In the genomic region with DNA sequence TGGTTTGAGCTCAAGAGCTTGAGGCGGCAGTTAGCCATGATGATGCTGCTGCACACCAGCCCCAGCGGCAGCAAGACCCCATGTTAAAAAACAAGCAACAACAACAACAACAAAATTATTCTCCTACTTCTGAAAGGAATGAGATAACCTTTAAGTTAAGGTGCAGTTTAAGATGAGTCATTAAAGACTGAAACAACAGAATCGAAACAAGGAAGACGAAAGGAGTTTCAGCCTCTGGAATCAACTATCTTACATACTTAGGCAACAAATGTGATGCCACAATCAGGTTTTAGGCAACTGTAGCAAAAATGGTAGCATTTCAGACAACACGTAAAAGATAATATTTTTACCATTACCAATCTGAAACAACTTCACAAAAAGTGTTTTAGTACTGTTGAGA, we compare ENCODE assay signal across 16 cellular contexts. TPM values are rescaled to one million over a fixed set of nuclear protein-coding genes. Genes with fewer than 3 reads are reported as not detected.
DNase-seq lines count a peak whose midpoint lies in the region; ATAC-seq and TF ChIP-seq lines count a peak whose summit lies in the region.
"Had no signal": no experiment of that assay in that cellular context is flagged by ENCODE, and none has a peak within 500 bp of the region (broad histone marks: within the 10 kb centered on the region; RNA-seq: fewer than 3 reads in every experiment).

No MANE protein-coding gene starts in this region.

- DNase-seq in activated CD4-positive, alpha-beta T cell treated with anti-CD3 and anti-CD28 coated beads, Interleukin-2, amount 10 ng/mL, durations not matched to agents 24 days and 14 days: no peak
- no peak for DNase-seq in activated CD4-positive, alpha-beta T cell treated with anti-CD3 and anti-CD28 coated beads, Interleukin-2, amount 10 ng/mL, durations not matched to agents 7 days and 5 days
- DNase-seq in CD4-positive, CD25-positive, alpha-beta regulatory T cell: peak in 1 of 3 donors; percentile 24
- DNase-seq in WTC11 (ENCODE audit: low spot score): no peak
- DNase-seq in mesothelial cell of epicardium (ENCODE audit: low spot score in 2 of 2, unreplicated experiment in 2 of 2): no peak
- no peak for DNase-seq in right cardiac atrium
- DNase-seq in NCI-H510A (lab: John Stamatoyannopoulos, UW): no peak
- DNase-seq in suprapubic skin (ENCODE audit: low spot score in 2 of 2): no peak
- DNase-seq: 8988T, DMS53, H7, IMR-90 had no signal

- peaks cover 11% of the 10 kb centered on the region for H3K9me3 Mint-ChIP-seq in activated CD4-positive, alpha-beta T cell treated with anti-CD3 and anti-CD28 coated beads, Interleukin-2, amount 10 ng/mL, durations not matched to agents 24 days and 14 days
- no peaks in the 10 kb centered on the region for H3K9me3 Mint-ChIP-seq in activated CD4-positive, alpha-beta T cell treated with anti-CD3 and anti-CD28 coated beads, Interleukin-2, amount 10 ng/mL, durations not matched to agents 7 days and 5 days
- H3K9me3 Mint-ChIP-seq in CD4-positive, CD25-positive, alpha-beta regulatory T cell: no peaks in the 10 kb centered on the region
- H3K9me3 Mint-ChIP-seq in WTC11 (peaks cover 4% of the 10 kb centered on the region; the same call in 1 of the 2 replicates), mesothelial cell of epicardium (no peaks in the 10 kb centered on the region)

- peak overlapping the region; percentile 45 for H3K27ac Mint-ChIP-seq in activated CD4-positive, alpha-beta T cell treated with anti-CD3 and anti-CD28 coated beads, Interleukin-2, amount 10 ng/mL, durations not matched to agents 24 days and 14 days
- no peak overlapping the region for H3K27ac Mint-ChIP-seq in activated CD4-positive, alpha-beta T cell treated with anti-CD3 and anti-CD28 coated beads, Interleukin-2, amount 10 ng/mL, durations not matched to agents 7 days and 5 days
- peak overlapping the region in 2 of 3 donors; percentile 19 to 98 for H3K27ac Mint-ChIP-seq in CD4-positive, CD25-positive, alpha-beta regulatory T cell
- peak overlapping the region; percentile 48; the same call in 1 of the 2 replicates for H3K27ac Mint-ChIP-seq in WTC11
- H3K27ac Mint-ChIP-seq in mesothelial cell of epicardium: peak overlapping the region; percentile 11

- no peaks in the 10 kb centered on the region for H3K9me3 ChIP-seq in CD4-positive, CD25-positive, alpha-beta regulatory T cell (ENCODE audit: control insufficient read depth in 2 of 2, low read length in 2 of 2)
- H3K9me3 ChIP-seq in right cardiac atrium (ENCODE audit: control insufficient read depth, low read length) (no peaks in the 10 kb centered on the region), suprapubic skin (no peaks in the 10 kb centered on the region)

- WGBS in right cardiac atrium: 95% methylated on average over 5 of the region's 5 CpGs
- WGBS in suprapubic skin: 96% methylated on average over 5 of the region's 5 CpGs

- intact Hi-C loops in activated CD4-positive, alpha-beta T cell treated with anti-CD3 and anti-CD28 coated beads, Interleukin-2, amount 10 ng/mL, durations not matched to agents 24 days and 14 days (cut with micrococcal nuclease): loop anchor here (1.0 to 5.0 kb wide), 2 partner anchors 11 to 38 kb away; a partner anchor contains a TSS
- intact Hi-C loops in right cardiac atrium (cut with DNase I): no loop called here

- no peak for ATAC-seq in CD4-positive, CD25-positive, alpha-beta regulatory T cell (ENCODE audit: low read depth in 2 of 2)
- ATAC-seq in WTC11: no peak
- no peak for ATAC-seq in right cardiac atrium
- ATAC-seq: Panc1, Right ventricle myocardium inferior had no signal

- no peaks in the 10 kb centered on the region for H3K27me3 ChIP-seq in CD4-positive, CD25-positive, alpha-beta regulatory T cell (ENCODE audit: control insufficient read depth, insufficient read depth, low read length)
- H3K27me3 ChIP-seq in right cardiac atrium (ENCODE audit: control insufficient read depth, insufficient read depth) (no peaks in the 10 kb centered on the region), suprapubic skin (no peaks in the 10 kb centered on the region)
- H3K27me3 ChIP-seq: BLaER1 had no signal

- no peak overlapping the region for H3K27ac ChIP-seq in CD4-positive, CD25-positive, alpha-beta regulatory T cell (ENCODE audit: insufficient read depth, low read length, poor library complexity, severe bottlenecking)
- H3K27ac ChIP-seq in right cardiac atrium (ENCODE audit: low read length) (no peak overlapping the region), suprapubic skin (no peak overlapping the region)
- H3K27ac ChIP-seq: BLaER1 had no signal

- H3K4me3 Mint-ChIP-seq in activated CD4-positive, alpha-beta T cell treated with anti-CD3 and anti-CD28 coated beads, Interleukin-2, amount 10 ng/mL, durations not matched to agents 24 days and 14 days: peak overlapping the region; percentile 6
- no peak overlapping the region for H3K4me3 Mint-ChIP-seq in activated CD4-positive, alpha-beta T cell treated with anti-CD3 and anti-CD28 coated beads, Interleukin-2, amount 10 ng/mL, durations not matched to agents 7 days and 5 days
- no peak overlapping the region for H3K4me3 Mint-ChIP-seq in CD4-positive, CD25-positive, alpha-beta regulatory T cell
- H3K4me3 Mint-ChIP-seq in WTC11 (no peak overlapping the region), mesothelial cell of epicardium (no peak overlapping the region)

- no peak for TF ChIP-seq POLR2A in suprapubic skin (IDR thresholded peaks at IDR 0.05)

- no peak overlapping the region for H3K4me3 ChIP-seq in CD4-positive, CD25-positive, alpha-beta regulatory T cell (ENCODE audit: low read depth, low read length)
- H3K4me3 ChIP-seq in right cardiac atrium (ENCODE audit: low read length) (no peak overlapping the region), suprapubic skin (no peak overlapping the region)
- H3K4me3 ChIP-seq: BLaER1 had no signal

- H3K36me3 ChIP-seq in CD4-positive, CD25-positive, alpha-beta regulatory T cell (ENCODE audit: control insufficient read depth, insufficient read depth, low read length): peaks cover 33% of the 10 kb centered on the region
- peaks cover 15% of the 10 kb centered on the region for H3K36me3 ChIP-seq in suprapubic skin

- POLR2A ChIA-PET in activated CD4-positive, alpha-beta T cell treated with anti-CD3 and anti-CD28 coated beads, Interleukin-2, amount 10 ng/mL, durations not matched to agents 7 days and 5 days (lab: Charles Lee): no interaction called here
- POLR2A ChIA-PET in WTC11 (lab: Charles Lee): no interaction called here

- H3K4me1 ChIP-seq in CD4-positive, CD25-positive, alpha-beta regulatory T cell (ENCODE audit: control insufficient read depth, insufficient read depth, low read length, poor library complexity, severe bottlenecking): peaks cover 4% of the 10 kb centered on the region
- H3K4me1 ChIP-seq in right cardiac atrium (ENCODE audit: control insufficient read depth, insufficient read depth, low read length): peaks cover 2% of the 10 kb centered on the region
- no peaks in the 10 kb centered on the region for H3K4me1 ChIP-seq in suprapubic skin

- no peak for TF ChIP-seq CTCF in WTC11 (IDR thresholded peaks at IDR 0.05)
- TF ChIP-seq CTCF in mesothelial cell of epicardium (IDR thresholded peaks at IDR 0.05; ENCODE audit: unreplicated experiment): no peak
- no peak for TF ChIP-seq CTCF in suprapubic skin (IDR thresholded peaks at IDR 0.05)

- peaks cover 34% of the 10 kb centered on the region for H3K36me3 Mint-ChIP-seq in activated CD4-positive, alpha-beta T cell treated with anti-CD3 and anti-CD28 coated beads, Interleukin-2, amount 10 ng/mL, durations not matched to agents 24 days and 14 days (ENCODE audit: low read depth)
- peaks cover 45% of the 10 kb centered on the region for H3K36me3 Mint-ChIP-seq in activated CD4-positive, alpha-beta T cell treated with anti-CD3 and anti-CD28 coated beads, Interleukin-2, amount 10 ng/mL, durations not matched to agents 7 days and 5 days (ENCODE audit: low read depth)
- peaks cover 19% of the 10 kb centered on the region for H3K36me3 Mint-ChIP-seq in CD4-positive, CD25-positive, alpha-beta regulatory T cell
- H3K36me3 Mint-ChIP-seq in WTC11: peaks cover 9% of the 10 kb centered on the region
- peaks cover 17% of the 10 kb centered on the region for H3K36me3 Mint-ChIP-seq in mesothelial cell of epicardium

- no peaks in the 10 kb centered on the region for H3K27me3 Mint-ChIP-seq in activated CD4-positive, alpha-beta T cell treated with anti-CD3 and anti-CD28 coated beads, Interleukin-2, amount 10 ng/mL, durations not matched to agents 24 days and 14 days
- H3K27me3 Mint-ChIP-seq in activated CD4-positive, alpha-beta T cell treated with anti-CD3 and anti-CD28 coated beads, Interleukin-2, amount 10 ng/mL, durations not matched to agents 7 days and 5 days: no peaks in the 10 kb centered on the region
- H3K27me3 Mint-ChIP-seq in CD4-positive, CD25-positive, alpha-beta regulatory T cell: no peaks in the 10 kb centered on the region
- no peaks in the 10 kb centered on the region for H3K27me3 Mint-ChIP-seq in WTC11 (ENCODE audit: low read depth)
- H3K27me3 Mint-ChIP-seq in mesothelial cell of epicardium (ENCODE audit: low read depth): no peaks in the 10 kb centered on the region

- peaks cover 40% of the 10 kb centered on the region for H3K4me1 Mint-ChIP-seq in activated CD4-positive, alpha-beta T cell treated with anti-CD3 and anti-CD28 coated beads, Interleukin-2, amount 10 ng/mL, durations not matched to agents 24 days and 14 days
- peaks cover 28% of the 10 kb centered on the region for H3K4me1 Mint-ChIP-seq in activated CD4-positive, alpha-beta T cell treated with anti-CD3 and anti-CD28 coated beads, Interleukin-2, amount 10 ng/mL, durations not matched to agents 7 days and 5 days
- H3K4me1 Mint-ChIP-seq in CD4-positive, CD25-positive, alpha-beta regulatory T cell: peaks cover 15 to 55% (median 28%) of the 10 kb centered on the region in 4 donors
- H3K4me1 Mint-ChIP-seq in WTC11 (peaks cover 12% of the 10 kb centered on the region), mesothelial cell of epicardium (peaks cover 7% of the 10 kb centered on the region)

- CTCF ChIA-PET in activated CD4-positive, alpha-beta T cell treated with anti-CD3 and anti-CD28 coated beads, Interleukin-2, amount 10 ng/mL, durations not matched to agents 7 days and 5 days (lab: Charles Lee): no interaction called here
- CTCF ChIA-PET in WTC11 (lab: Charles Lee): no interaction called here

- no peak for TF ChIP-seq EP300 in suprapubic skin (IDR thresholded peaks at IDR 0.05)

RNA-seq across cellular contexts. Expression of a gene that starts 12.2 kb away (rescaled TPM):
- total RNA-seq in activated CD4-positive, alpha-beta T cell treated with anti-CD3 and anti-CD28 coated beads, Interleukin-2, amount 10 ng/mL, durations not matched to agents 24 days and 14 days: not detected in 2 replicates
- not detected for total RNA-seq in activated CD4-positive, alpha-beta T cell treated with anti-CD3 and anti-CD28 coated beads, Interleukin-2, amount 10 ng/mL, durations not matched to agents 7 days and 5 days
- total RNA-seq in CD4-positive, CD25-positive, alpha-beta regulatory T cell: 4.7 TPM
- not detected for polyA plus RNA-seq in CD4-positive, CD25-positive, alpha-beta regulatory T cell
- total RNA-seq in WTC11 (2021) (1.3 TPM in 1 of 3 replicates, not detected in the others), mesothelial cell of epicardium (not detected in 3 replicates), right cardiac atrium (not detected), suprapubic skin (not detected)
- not detected for polyA plus RNA-seq in right cardiac atrium
- total RNA-seq: H7, IMR-90, NCI-H460, Right ventricle myocardium inferior had no signal
- polyA plus RNA-seq: IMR-90 had no signal

RNA-seq across cellular contexts. Expression of a gene that starts 36.3 kb away (rescaled TPM):
- total RNA-seq in activated CD4-positive, alpha-beta T cell treated with anti-CD3 and anti-CD28 coated beads, Interleukin-2, amount 10 ng/mL, durations not matched to agents 24 days and 14 days: 37.8 and 39.6 TPM in 2 replicates
- total RNA-seq in activated CD4-positive, alpha-beta T cell treated with anti-CD3 and anti-CD28 coated beads, Interleukin-2, amount 10 ng/mL, durations not matched to agents 7 days and 5 days: 10 to 100 TPM; 70.0 to 95.0 TPM
- 249 TPM for total RNA-seq in CD4-positive, CD25-positive, alpha-beta regulatory T cell
- polyA plus RNA-seq in CD4-positive, CD25-positive, alpha-beta regulatory T cell: 10 to 100 TPM; 20.0 to 28.7 (median 23.4) TPM
- total RNA-seq in WTC11 (2021): 9.3 to 11.7 TPM (median 11.7 TPM) in 3 replicates
- 28.2 to 29.4 TPM (median 28.7 TPM) in 3 replicates for total RNA-seq in mesothelial cell of epicardium
- 10 to 100 TPM; 11.1 to 18.9 (median 13.4) TPM for total RNA-seq in right cardiac atrium
- polyA plus RNA-seq in right cardiac atrium: 4.8 TPM
- 100 to 1,000 TPM in 1 of 4 donors, 10 to 100 TPM in 3; 22.9 to 101 (median 44.2) TPM for total RNA-seq in suprapubic skin

RNA-seq across cellular contexts. Expression of a gene that starts 36.4 kb away (rescaled TPM):
- total RNA-seq in activated CD4-positive, alpha-beta T cell treated with anti-CD3 and anti-CD28 coated beads, Interleukin-2, amount 10 ng/mL, durations not matched to agents 24 days and 14 days: 106 and 109 TPM in 2 replicates
- total RNA-seq in activated CD4-positive, alpha-beta T cell treated with anti-CD3 and anti-CD28 coated beads, Interleukin-2, amount 10 ng/mL, durations not matched to agents 7 days and 5 days: 10 to 100 TPM; 62.2 to 68.8 TPM
- 37.3 TPM for total RNA-seq in CD4-positive, CD25-positive, alpha-beta regulatory T cell
- polyA plus RNA-seq in CD4-positive, CD25-positive, alpha-beta regulatory T cell: 10 to 100 TPM; 73.8 to 96.7 (median 85.4) TPM
- total RNA-seq in WTC11 (2021): 53.0 to 59.4 TPM (median 58.4 TPM) in 3 replicates
- 38.2 to 42.6 TPM (median 41.8 TPM) in 3 replicates for total RNA-seq in mesothelial cell of epicardium
- 10 to 100 TPM; 61.6 to 68.0 (median 66.6) TPM for total RNA-seq in right cardiac atrium
- 109 TPM for polyA plus RNA-seq in right cardiac atrium
- total RNA-seq in suprapubic skin: 10 to 100 TPM; 28.0 to 48.8 (median 40.1) TPM
